9 cellular contexts compared by ENCODE assay signal in the genomic region with DNA sequence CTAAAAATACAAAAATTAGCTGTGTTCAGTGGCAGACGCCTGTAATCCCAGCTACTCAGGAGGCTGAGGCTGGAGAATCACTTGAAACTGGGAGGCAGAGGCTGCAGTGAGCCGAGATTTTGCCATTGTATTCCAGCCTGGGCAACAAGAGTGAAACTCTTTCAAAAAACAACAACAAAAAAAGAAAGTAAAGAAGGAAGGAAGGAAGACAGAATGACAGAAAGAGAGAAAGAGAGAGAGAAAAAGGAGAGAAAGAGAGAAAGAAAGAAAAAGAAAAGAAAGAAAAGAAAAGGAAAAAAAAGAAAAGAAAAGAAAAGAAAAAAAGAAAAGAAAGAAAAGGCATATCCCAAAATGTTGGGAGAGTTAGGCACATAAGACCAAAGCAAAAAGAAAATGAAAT.
"Had no signal": no experiment of that assay in that cellular context is flagged by ENCODE, and none has a peak within 500 bp of the region (broad histone marks: within the 10 kb centered on the region; RNA-seq: fewer than 3 reads in every experiment).

No MANE protein-coding gene starts in this region.

- ATAC-seq: GM23338, HepG2 had no signal

- DNase-seq: H9, HCEC 1CT, KG1 had no signal

- H3K4me1 Mint-ChIP-seq: GM23338, H9, IgD-negative memory B cell had no signal

- H3K4me3 Mint-ChIP-seq: GM23338, H9, IgD-negative memory B cell had no signal

- H3K27ac Mint-ChIP-seq: GM23338, H9, IgD-negative memory B cell had no signal

- H2AFZ ChIP-seq: GM23338 had no signal

- H3K27me3 Mint-ChIP-seq: IgD-negative memory B cell had no signal

- H3K4me3 ChIP-seq: GM23338 had no signal

- H3K27ac ChIP-seq: HL-60 had no signal

- H3K4me2 ChIP-seq: GM23338 had no signal

- FAIRE-seq: H1, H54, HepG2 had no signal
